Comparison of ENCODE assay signal across 1 cellular context in the genomic region with DNA sequence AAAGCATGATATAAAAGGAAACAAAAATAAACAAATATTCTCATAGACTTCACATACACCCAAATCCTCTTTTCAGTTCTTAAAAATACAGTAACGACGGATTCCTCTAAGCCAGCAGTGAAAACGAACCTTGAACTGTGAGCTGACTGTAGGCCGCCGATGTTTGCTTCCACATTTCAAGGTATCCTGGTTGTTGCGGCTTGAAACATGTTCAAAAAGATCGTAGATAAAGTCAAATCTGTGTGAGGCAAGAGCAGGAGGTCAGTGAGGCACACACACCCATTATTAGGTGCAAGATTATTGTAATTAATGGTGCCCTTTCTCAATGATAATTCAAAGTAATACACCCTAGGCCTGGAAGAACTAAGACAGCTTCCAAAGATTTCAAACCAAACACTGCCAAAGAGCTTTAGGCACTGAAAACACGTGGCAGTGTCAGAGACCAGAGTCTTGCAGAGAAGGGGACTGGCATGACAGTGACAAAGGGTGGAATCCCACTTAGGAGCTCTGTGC.
A peak's percentile ranks its signal among the peaks of the same experiment; 100 is the strongest.
TF ChIP-seq lines count a peak whose summit lies in the region.

No MANE protein-coding gene starts in this region.

TF ChIP-seq in HepG2, 621 proteins besides CTCF, POLR2A, EP300 and RAD21 (continued from another document and continues in another):
- TF ChIP-seq ASH2L (IDR thresholded peaks at IDR 0.05; ENCODE audit: insufficient read length, low read depth, low read length), result peak; percentile 75
- 0 out of 2 replicates have a peak, but pooled peaks have one; percentile 35 for TF ChIP-seq ZGPAT (CRISPR knock-in tag; IDR thresholded peaks at IDR 0.05)
- TF ChIP-seq YEATS4 (CRISPR knock-in tag; IDR thresholded peaks at IDR 0.05; ENCODE audit: borderline replicate concordance), result peak; percentile 48; the same call in 1 of the 2 replicates
- TF ChIP-seq TCF7 (IDR thresholded peaks at IDR 0.05; ENCODE audit: low read depth), result peak; percentile 88
- 0 out of 2 replicates have a peak, but pooled peaks have one; percentile 20 for TF ChIP-seq TFAP4 (IDR thresholded peaks at IDR 0.05; ENCODE audit: borderline replicate concordance, low read depth)
- TF ChIP-seq ZNF616 (CRISPR knock-in tag; IDR thresholded peaks at IDR 0.05; ENCODE audit: low read depth), result no peak
- no peak for TF ChIP-seq ZNF136 (CRISPR knock-in tag; IDR thresholded peaks at IDR 0.05; ENCODE audit: low read depth)
- peak; percentile 58; the same call in 1 of the 2 replicates for TF ChIP-seq SNAI1 (CRISPR knock-in tag; IDR thresholded peaks at IDR 0.05; ENCODE audit: borderline replicate concordance)
- TF ChIP-seq, protein P1, sequence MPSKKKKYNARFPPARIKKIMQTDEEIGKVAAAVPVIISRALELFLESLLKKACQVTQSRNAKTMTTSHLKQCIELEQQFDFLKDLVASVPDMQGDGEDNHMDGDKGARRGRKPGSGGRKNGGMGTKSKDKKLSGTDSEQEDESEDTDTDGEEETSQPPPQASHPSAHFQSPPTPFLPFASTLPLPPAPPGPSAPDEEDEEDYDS (CRISPR knock-in tag; IDR thresholded peaks at IDR 0.05), result peak; percentile 48; the same call in 1 of the 2 replicates
- TF ChIP-seq KAT8 (CRISPR knock-in tag; IDR thresholded peaks at IDR 0.05), result 0 out of 2 replicates have a peak, but pooled peaks have one; percentile 48
- TF ChIP-seq, protein P2, sequence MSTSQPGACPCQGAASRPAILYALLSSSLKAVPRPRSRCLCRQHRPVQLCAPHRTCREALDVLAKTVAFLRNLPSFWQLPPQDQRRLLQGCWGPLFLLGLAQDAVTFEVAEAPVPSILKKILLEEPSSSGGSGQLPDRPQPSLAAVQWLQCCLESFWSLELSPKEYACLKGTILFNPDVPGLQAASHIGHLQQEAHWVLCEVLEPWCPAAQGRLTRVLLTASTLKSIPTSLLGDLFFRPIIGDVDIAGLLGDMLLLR (CRISPR knock-in tag; IDR thresholded peaks at IDR 0.05), result no peak
- TF ChIP-seq NFRKB (IDR thresholded peaks at IDR 0.05), result no peak
- TF ChIP-seq TBP (CRISPR knock-in tag; IDR thresholded peaks at IDR 0.05), result no peak
- no peak for TF ChIP-seq ZNF552 (CRISPR knock-in tag; IDR thresholded peaks at IDR 0.05; ENCODE audit: borderline replicate concordance)
- no peak for TF ChIP-seq NFIB (CRISPR knock-in tag; IDR thresholded peaks at IDR 0.05; ENCODE audit: borderline replicate concordance)
- no peak for TF ChIP-seq ZNF607 (CRISPR knock-in tag; IDR thresholded peaks at IDR 0.05; ENCODE audit: borderline replicate concordance)
- no peak for TF ChIP-seq ZNF263 (CRISPR knock-in tag; IDR thresholded peaks at IDR 0.05)
- TF ChIP-seq MTA1 (CRISPR knock-in tag; IDR thresholded peaks at IDR 0.05; ENCODE audit: borderline replicate concordance), result no peak
- TF ChIP-seq ELF3 (CRISPR knock-in tag; IDR thresholded peaks at IDR 0.05), result peak; percentile 40; the same call in 1 of the 2 replicates
- no peak for TF ChIP-seq REXO4 (CRISPR knock-in tag; IDR thresholded peaks at IDR 0.05; ENCODE audit: borderline replicate concordance)
- no peak for TF ChIP-seq HNRNPLL (IDR thresholded peaks at IDR 0.05; ENCODE audit: low read depth, low read length, poor library complexity, severe bottlenecking)
- TF ChIP-seq, protein P3, sequence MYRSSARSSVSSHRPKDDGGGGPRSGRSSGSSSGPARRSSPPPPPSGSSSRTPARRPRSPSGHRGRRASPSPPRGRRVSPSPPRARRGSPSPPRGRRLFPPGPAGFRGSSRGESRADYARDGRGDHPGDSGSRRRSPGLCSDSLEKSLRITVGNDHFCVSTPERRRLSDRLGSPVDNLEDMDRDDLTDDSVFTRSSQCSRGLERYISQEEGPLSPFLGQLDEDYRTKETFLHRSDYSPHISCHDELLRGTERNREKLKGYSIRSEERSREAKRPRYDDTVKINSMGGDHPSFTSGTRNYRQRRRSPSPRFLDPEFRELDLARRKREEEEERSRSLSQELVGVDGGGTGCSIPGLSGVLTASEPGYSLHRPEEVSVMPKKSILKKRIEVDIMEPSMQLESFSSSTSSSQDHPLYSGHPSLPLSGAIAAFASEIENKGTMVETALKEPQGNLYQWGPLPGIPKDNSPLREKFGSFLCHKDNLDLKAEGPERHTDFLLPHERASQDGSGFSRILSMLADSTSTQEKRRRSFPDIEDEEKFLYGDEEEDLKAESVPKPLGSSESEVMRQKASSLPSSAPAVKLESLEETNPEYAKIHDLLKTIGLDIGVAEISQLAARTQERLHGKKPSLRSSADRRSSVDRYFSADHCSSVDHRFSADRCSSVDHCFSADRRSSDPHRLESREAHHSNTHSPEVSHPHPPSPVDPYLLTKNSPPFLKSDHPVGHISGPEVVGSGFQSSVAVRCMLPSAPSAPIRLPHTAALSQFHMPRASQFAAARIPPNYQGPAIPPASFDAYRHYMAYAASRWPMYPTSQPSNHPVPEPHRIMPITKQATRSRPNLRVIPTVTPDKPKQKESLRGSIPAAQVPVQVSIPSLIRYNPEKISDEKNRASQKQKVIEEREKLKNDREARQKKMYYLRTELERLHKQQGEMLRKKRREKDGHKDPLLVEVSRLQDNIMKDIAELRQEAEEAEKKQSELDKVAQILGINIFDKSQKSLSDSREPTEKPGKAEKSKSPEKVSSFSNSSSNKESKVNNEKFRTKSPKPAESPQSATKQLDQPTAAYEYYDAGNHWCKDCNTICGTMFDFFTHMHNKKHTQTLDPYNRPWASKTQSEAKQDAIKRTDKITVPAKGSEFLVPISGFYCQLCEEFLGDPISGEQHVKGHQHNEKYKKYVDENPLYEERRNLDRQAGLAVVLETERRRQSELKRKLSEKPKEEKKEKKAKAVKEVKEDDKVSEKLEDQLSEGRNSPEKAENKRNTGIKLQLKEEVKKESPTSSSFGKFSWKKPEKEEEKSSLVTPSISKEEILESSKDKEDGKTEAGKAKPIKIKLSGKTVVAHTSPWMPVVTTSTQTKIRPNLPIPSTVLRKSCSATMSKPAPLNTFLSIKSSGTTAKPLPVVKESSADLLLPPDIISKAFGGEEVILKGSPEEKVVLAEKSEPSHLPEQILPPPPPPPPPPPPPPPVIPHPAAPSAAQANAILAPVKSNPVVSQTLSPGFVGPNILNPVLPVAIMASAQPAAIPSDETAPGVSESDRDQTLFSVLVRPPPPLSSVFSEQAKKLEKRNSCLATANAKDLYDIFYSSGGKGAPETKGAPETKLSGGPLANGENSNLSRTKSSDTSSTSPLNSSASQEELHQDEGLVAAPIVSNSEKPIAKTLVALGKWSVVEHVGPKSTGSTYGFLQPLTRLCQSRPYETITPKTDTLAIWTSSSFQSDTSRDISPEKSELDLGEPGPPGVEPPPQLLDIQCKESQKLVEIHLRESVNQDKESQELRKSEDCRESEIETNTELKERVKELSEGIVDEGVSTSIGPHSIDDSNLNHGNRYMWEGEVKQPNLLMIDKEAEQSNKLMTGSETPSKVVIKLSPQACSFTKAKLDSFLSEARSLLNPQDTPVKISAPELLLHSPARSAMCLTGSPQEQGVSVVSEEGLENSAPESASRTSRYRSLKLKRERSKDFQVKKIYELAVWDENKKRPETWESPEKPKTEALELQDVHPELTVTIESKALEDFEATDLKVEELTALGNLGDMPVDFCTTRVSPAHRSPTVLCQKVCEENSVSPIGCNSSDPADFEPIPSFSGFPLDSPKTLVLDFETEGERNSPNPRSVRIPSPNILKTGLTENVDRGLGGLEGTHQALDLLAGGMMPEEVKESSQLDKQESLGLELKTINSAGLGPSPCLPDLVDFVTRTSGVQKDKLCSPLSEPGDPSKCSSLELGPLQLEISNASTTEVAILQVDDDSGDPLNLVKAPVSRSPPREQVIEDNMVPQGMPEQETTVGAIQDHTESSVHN (CRISPR knock-in tag; IDR thresholded peaks at IDR 0.05), result no peak
- no peak for TF ChIP-seq ZNF577 (CRISPR knock-in tag; IDR thresholded peaks at IDR 0.05; ENCODE audit: borderline replicate concordance, low read depth)
- no peak for TF ChIP-seq FOXK1 (CRISPR knock-in tag; IDR thresholded peaks at IDR 0.05; ENCODE audit: borderline replicate concordance, low read depth)
- 0 out of 2 replicates have a peak, but pooled peaks have one; percentile 7 for TF ChIP-seq BHLHE40 (IDR thresholded peaks at IDR 0.05; ENCODE audit: low read length)
- TF ChIP-seq, protein P4, sequence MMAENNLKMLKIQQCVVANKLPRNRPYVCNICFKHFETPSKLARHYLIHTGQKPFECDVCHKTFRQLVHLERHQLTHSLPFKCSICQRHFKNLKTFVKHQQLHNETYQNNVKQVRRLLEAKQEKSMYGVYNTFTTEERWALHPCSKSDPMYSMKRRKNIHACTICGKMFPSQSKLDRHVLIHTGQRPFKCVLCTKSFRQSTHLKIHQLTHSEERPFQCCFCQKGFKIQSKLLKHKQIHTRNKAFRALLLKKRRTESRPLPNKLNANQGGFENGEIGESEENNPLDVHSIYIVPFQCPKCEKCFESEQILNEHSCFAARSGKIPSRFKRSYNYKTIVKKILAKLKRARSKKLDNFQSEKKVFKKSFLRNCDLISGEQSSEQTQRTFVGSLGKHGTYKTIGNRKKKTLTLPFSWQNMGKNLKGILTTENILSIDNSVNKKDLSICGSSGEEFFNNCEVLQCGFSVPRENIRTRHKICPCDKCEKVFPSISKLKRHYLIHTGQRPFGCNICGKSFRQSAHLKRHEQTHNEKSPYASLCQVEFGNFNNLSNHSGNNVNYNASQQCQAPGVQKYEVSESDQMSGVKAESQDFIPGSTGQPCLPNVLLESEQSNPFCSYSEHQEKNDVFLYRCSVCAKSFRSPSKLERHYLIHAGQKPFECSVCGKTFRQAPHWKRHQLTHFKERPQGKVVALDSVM (CRISPR knock-in tag; IDR thresholded peaks at IDR 0.05), result no peak
- TF ChIP-seq MYNN (CRISPR knock-in tag; IDR thresholded peaks at IDR 0.05; ENCODE audit: low read depth), result no peak
- TF ChIP-seq ZNF781 (CRISPR knock-in tag; IDR thresholded peaks at IDR 0.05; ENCODE audit: borderline replicate concordance, not compliant biosample characterization), result no peak
- TF ChIP-seq ARID2 (CRISPR knock-in tag; IDR thresholded peaks at IDR 0.05; ENCODE audit: borderline replicate concordance), result no peak
- TF ChIP-seq ZNF569 (CRISPR knock-in tag; IDR thresholded peaks at IDR 0.05; ENCODE audit: borderline replicate concordance), result no peak
- TF ChIP-seq LRRFIP1 (CRISPR knock-in tag; conservative IDR thresholded peaks at IDR 0.05), result no peak
- TF ChIP-seq ZNF501 (CRISPR knock-in tag; IDR thresholded peaks at IDR 0.05), result peak; percentile 59
- peak; percentile 53 for TF ChIP-seq HDAC1 (CRISPR knock-in tag; IDR thresholded peaks at IDR 0.05)
- TF ChIP-seq ZNF280B (CRISPR knock-in tag; IDR thresholded peaks at IDR 0.05; ENCODE audit: borderline replicate concordance), result no peak
- TF ChIP-seq KLF12 (CRISPR knock-in tag; IDR thresholded peaks at IDR 0.05; ENCODE audit: borderline replicate concordance), result no peak
- TF ChIP-seq HOXA5 (CRISPR knock-in tag; IDR thresholded peaks at IDR 0.05), result no peak
- TF ChIP-seq HDAC6 (IDR thresholded peaks at IDR 0.05; ENCODE audit: low read depth, low read length), result no peak
- TF ChIP-seq ATF7-NPFF (CRISPR knock-in tag; IDR thresholded peaks at IDR 0.05; ENCODE audit: low read depth), result no peak
- peak; percentile 78; the same call in 1 of the 2 replicates for TF ChIP-seq TBX3 (IDR thresholded peaks at IDR 0.05; ENCODE audit: borderline replicate concordance)
- no peak for TF ChIP-seq ZNF230 (CRISPR knock-in tag; IDR thresholded peaks at IDR 0.05)
